ENCODE assay signal across 1 cellular context in the genomic region with DNA sequence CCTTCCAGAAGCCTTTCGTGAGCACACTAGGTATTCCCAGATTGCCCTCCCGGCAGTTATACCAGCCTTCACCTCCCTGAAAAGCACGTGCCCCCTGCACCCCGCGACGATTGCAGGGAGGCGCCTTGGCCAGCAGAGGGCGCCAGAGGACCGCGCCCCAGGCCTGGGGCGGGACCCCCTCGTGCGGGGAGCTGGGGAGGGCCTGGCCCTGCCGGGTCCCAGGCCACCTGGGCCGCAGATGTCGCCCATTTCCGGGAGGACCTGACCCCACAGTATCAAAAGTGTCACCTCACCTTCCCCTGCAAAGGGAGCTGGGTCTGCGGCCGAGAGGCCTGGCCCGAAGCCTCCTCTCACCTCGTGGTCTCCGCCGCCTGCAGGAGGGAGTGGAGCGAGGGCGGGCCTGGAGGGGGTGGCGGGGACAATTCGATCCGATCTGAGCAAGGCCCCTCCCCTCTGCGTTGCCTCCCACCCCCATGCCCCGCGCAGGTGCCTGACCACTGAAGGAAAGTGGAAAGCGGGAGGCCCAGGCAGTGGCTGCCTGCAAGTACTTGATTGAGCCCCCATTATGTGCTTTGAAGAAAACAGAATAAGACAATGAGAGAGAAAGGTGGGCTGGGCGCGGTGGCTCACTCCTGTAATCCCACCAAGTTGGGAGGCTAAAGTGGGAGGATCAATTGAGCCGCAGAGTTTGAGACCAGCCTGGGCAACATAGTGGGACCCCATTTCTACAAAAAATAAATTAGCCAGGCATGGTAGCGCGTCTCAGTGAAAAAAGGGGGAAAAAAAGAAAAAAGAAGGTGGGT.
A peak's percentile ranks its signal among the peaks of the same experiment; 100 is the strongest.
TF ChIP-seq lines count a peak whose summit lies in the region.

No MANE protein-coding gene starts in this region.

TF ChIP-seq in K562, 482 proteins besides CTCF, POLR2A, EP300 and RAD21 (continued from another document and continues in another):
- TF ChIP-seq CHD7 (IDR thresholded peaks at IDR 0.05; ENCODE audit: low read depth, low read length) (no peak), ZBTB9 (CRISPR knock-in tag; IDR thresholded peaks at IDR 0.05) (peak; percentile 84; the same call in 1 of the 2 replicates), NR1H2 (CRISPR knock-in tag; IDR thresholded peaks at IDR 0.05) (no peak), FOS (IDR thresholded peaks at IDR 0.05; ENCODE audit: extremely low read depth, insufficient read length) (no peak), XRCC5 (IDR thresholded peaks at IDR 0.05; ENCODE audit: low read depth, low read length) (peak; percentile 81), KAT8 (IDR thresholded peaks at IDR 0.05; ENCODE audit: low read depth) (no peak), KAT7 (CRISPR knock-in tag; IDR thresholded peaks at IDR 0.05; ENCODE audit: borderline replicate concordance) (peak; percentile 84), E4F1 (CRISPR knock-in tag; IDR thresholded peaks at IDR 0.05; ENCODE audit: borderline replicate concordance) (peak; percentile 11; the same call in 1 of the 2 replicates), HMG20A (CRISPR knock-in tag; conservative IDR thresholded peaks at IDR 0.05) (no peak), ZNF347 (CRISPR knock-in tag; IDR thresholded peaks at IDR 0.05; ENCODE audit: low read depth) (no peak), ZNF23 (CRISPR knock-in tag; IDR thresholded peaks at IDR 0.05) (no peak), ZKSCAN8 (CRISPR knock-in tag; IDR thresholded peaks at IDR 0.05) (no peak), ARID2 (IDR thresholded peaks at IDR 0.05) (peak; percentile 97), ZNF589 (CRISPR knock-in tag; IDR thresholded peaks at IDR 0.05; ENCODE audit: low read depth) (0 out of 2 replicates have a peak, but pooled peaks have one; percentile 43), ZNF197 (CRISPR knock-in tag; IDR thresholded peaks at IDR 0.05; ENCODE audit: low read depth) (0 out of 2 replicates have a peak, but pooled peaks have one; percentile 43), SAFB (IDR thresholded peaks at IDR 0.05; ENCODE audit: borderline replicate concordance, low read depth, low read length) (no peak), RB1 (IDR thresholded peaks at IDR 0.05; ENCODE audit: low read depth) (peak; percentile 95), YBX1 (IDR thresholded peaks at IDR 0.05) (no peak), CEBPG (CRISPR knock-in tag; IDR thresholded peaks at IDR 0.05) (no peak), CEBPG (tag; conservative IDR thresholded peaks at IDR 0.05 in 1 of 2, IDR thresholded peaks at IDR 0.05 in 1 of 2) (no peak), SMARCE1 (IDR thresholded peaks at IDR 0.05) (0 out of 2 replicates have a peak, but pooled peaks have one; percentile 35)
- TF ChIP-seq, protein P1, sequence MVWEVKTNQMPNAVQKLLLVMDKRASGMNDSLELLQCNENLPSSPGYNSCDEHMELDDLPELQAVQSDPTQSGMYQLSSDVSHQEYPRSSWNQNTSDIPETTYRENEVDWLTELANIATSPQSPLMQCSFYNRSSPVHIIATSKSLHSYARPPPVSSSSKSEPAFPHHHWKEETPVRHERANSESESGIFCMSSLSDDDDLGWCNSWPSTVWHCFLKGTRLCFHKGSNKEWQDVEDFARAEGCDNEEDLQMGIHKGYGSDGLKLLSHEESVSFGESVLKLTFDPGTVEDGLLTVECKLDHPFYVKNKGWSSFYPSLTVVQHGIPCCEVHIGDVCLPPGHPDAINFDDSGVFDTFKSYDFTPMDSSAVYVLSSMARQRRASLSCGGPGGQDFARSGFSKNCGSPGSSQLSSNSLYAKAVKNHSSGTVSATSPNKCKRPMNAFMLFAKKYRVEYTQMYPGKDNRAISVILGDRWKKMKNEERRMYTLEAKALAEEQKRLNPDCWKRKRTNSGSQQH (CRISPR knock-in tag; IDR thresholded peaks at IDR 0.05): no peak
- TF ChIP-seq, protein P2, sequence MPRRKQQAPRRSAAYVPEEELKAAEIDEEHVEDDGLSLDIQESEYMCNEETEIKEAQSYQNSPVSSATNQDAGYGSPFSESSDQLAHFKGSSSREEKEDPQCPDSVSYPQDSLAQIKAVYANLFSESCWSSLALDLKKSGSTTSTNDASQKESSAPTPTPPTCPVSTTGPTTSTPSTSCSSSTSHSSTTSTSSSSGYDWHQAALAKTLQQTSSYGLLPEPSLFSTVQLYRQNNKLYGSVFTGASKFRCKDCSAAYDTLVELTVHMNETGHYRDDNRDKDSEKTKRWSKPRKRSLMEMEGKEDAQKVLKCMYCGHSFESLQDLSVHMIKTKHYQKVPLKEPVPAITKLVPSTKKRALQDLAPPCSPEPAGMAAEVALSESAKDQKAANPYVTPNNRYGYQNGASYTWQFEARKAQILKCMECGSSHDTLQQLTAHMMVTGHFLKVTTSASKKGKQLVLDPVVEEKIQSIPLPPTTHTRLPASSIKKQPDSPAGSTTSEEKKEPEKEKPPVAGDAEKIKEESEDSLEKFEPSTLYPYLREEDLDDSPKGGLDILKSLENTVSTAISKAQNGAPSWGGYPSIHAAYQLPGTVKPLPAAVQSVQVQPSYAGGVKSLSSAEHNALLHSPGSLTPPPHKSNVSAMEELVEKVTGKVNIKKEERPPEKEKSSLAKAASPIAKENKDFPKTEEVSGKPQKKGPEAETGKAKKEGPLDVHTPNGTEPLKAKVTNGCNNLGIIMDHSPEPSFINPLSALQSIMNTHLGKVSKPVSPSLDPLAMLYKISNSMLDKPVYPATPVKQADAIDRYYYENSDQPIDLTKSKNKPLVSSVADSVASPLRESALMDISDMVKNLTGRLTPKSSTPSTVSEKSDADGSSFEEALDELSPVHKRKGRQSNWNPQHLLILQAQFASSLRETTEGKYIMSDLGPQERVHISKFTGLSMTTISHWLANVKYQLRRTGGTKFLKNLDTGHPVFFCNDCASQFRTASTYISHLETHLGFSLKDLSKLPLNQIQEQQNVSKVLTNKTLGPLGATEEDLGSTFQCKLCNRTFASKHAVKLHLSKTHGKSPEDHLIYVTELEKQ (CRISPR knock-in tag; IDR thresholded peaks at IDR 0.05): no peak
- TF ChIP-seq, protein P3, sequence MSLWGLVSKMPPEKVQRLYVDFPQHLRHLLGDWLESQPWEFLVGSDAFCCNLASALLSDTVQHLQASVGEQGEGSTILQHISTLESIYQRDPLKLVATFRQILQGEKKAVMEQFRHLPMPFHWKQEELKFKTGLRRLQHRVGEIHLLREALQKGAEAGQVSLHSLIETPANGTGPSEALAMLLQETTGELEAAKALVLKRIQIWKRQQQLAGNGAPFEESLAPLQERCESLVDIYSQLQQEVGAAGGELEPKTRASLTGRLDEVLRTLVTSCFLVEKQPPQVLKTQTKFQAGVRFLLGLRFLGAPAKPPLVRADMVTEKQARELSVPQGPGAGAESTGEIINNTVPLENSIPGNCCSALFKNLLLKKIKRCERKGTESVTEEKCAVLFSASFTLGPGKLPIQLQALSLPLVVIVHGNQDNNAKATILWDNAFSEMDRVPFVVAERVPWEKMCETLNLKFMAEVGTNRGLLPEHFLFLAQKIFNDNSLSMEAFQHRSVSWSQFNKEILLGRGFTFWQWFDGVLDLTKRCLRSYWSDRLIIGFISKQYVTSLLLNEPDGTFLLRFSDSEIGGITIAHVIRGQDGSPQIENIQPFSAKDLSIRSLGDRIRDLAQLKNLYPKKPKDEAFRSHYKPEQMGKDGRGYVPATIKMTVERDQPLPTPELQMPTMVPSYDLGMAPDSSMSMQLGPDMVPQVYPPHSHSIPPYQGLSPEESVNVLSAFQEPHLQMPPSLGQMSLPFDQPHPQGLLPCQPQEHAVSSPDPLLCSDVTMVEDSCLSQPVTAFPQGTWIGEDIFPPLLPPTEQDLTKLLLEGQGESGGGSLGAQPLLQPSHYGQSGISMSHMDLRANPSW (CRISPR knock-in tag; IDR thresholded peaks at IDR 0.05): 0 out of 2 replicates have a peak, but pooled peaks have one; percentile 67
